1 cellular context compared by ENCODE assay signal in genomic region chr18:49311353-49311752, GRCh38.
TF ChIP-seq lines count a peak whose summit lies in the region.

No MANE protein-coding gene starts in this region.

TF ChIP-seq in HEK293, 187 proteins besides CTCF, POLR2A, EP300 and RAD21 (continued from another document):
- TF ChIP-seq ZNF280D (tag by site-specific recombination; IDR thresholded peaks at IDR 0.05) (peak; percentile 74; the same call in 1 of the 2 replicates), ZNF580 (tag by site-specific recombination; IDR thresholded peaks at IDR 0.05) (peak; percentile 61; the same call in 1 of the 2 replicates)
TF ChIP-seq in HEK293: peak in this region for 3; not testable (repeated sequence) for 184.
